In the genomic region with DNA sequence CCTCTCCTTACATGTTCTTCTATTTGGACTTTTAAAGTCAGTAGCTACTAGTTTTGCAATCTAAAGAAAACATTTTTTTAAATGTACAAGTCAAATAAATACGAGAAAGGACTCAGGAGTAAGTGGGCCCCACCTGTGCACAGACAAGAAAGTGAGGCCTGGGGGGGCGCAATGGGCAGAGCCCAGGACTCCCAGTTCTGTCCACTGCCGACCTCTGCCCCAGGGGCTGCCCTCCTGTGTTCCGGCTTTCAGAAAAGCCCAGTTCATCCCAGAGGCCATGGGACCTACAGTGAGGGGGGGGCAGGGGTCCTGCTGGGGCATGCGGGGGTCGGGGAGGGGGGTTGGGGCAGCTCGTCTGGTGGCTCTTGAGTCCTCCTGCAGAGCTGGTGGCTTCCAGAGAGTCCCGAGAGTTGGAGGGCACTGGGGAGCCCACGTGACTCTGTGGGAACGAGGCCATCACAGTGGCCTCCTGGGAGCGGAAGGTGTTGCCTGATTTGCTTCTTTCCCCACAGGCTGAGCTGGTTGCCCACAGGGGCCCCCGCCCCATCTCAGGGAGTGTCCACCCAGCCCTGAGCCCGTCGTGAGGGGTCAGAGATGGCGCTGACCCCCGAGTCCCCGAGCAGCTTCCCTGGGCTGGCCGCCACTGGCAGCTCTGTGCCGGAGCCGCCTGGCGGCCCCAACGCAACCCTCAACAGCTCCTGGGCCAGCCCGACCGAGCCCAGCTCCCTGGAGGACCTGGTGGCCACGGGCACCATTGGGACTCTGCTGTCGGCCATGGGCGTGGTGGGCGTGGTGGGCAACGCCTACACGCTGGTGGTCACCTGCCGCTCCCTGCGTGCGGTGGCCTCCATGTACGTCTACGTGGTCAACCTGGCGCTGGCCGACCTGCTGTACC, we compare ENCODE assay signal across 1 cellular context.
TF ChIP-seq lines count a peak whose summit lies in the region.

No MANE protein-coding gene starts in this region.

TF ChIP-seq in HepG2, 621 proteins besides CTCF, POLR2A, EP300 and RAD21:
- TF ChIP-seq ZNF10 (CRISPR knock-in tag; IDR thresholded peaks at IDR 0.05; ENCODE audit: borderline replicate concordance, low read depth) (no peak), ZNF768 (CRISPR knock-in tag; IDR thresholded peaks at IDR 0.05) (0 out of 2 replicates have a peak, but pooled peaks have one; percentile 38), ZNF674 (CRISPR knock-in tag; IDR thresholded peaks at IDR 0.05; ENCODE audit: low read depth) (no peak), RFX1 (IDR thresholded peaks at IDR 0.05) (no peak), GABPB1 (CRISPR knock-in tag; IDR thresholded peaks at IDR 0.05) (peak; percentile 18; the same call in 1 of the 2 replicates), HNRNPLL (IDR thresholded peaks at IDR 0.05; ENCODE audit: low read depth, low read length, poor library complexity, severe bottlenecking) (peak; percentile 11), ZNF724P (CRISPR knock-in tag; IDR thresholded peaks at IDR 0.05; ENCODE audit: borderline replicate concordance) (0 out of 2 replicates have a peak, but pooled peaks have one; percentile 35), ZBTB38 (CRISPR knock-in tag; IDR thresholded peaks at IDR 0.05) (peak; percentile 75; the same call in 1 of the 2 replicates), ZNF451 (CRISPR knock-in tag; IDR thresholded peaks at IDR 0.05) (0 out of 2 replicates have a peak, but pooled peaks have one; percentile 27), CHD2 (IDR thresholded peaks at IDR 0.05; ENCODE audit: low read depth, low read length) (no peak), HNRNPL (IDR thresholded peaks at IDR 0.05; ENCODE audit: low read depth, low read length) (peak; percentile 91), ZBTB7B (CRISPR knock-in tag; IDR thresholded peaks at IDR 0.05) (0 out of 2 replicates have a peak, but pooled peaks have one; percentile 13)
- TF ChIP-seq, protein P1, sequence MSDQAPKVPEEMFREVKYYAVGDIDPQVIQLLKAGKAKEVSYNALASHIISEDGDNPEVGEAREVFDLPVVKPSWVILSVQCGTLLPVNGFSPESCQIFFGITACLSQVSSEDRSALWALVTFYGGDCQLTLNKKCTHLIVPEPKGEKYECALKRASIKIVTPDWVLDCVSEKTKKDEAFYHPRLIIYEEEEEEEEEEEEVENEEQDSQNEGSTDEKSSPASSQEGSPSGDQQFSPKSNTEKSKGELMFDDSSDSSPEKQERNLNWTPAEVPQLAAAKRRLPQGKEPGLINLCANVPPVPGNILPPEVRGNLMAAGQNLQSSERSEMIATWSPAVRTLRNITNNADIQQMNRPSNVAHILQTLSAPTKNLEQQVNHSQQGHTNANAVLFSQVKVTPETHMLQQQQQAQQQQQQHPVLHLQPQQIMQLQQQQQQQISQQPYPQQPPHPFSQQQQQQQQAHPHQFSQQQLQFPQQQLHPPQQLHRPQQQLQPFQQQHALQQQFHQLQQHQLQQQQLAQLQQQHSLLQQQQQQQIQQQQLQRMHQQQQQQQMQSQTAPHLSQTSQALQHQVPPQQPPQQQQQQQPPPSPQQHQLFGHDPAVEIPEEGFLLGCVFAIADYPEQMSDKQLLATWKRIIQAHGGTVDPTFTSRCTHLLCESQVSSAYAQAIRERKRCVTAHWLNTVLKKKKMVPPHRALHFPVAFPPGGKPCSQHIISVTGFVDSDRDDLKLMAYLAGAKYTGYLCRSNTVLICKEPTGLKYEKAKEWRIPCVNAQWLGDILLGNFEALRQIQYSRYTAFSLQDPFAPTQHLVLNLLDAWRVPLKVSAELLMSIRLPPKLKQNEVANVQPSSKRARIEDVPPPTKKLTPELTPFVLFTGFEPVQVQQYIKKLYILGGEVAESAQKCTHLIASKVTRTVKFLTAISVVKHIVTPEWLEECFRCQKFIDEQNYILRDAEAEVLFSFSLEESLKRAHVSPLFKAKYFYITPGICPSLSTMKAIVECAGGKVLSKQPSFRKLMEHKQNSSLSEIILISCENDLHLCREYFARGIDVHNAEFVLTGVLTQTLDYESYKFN (CRISPR knock-in tag; conservative IDR thresholded peaks at IDR 0.05) = no peak
- TF ChIP-seq, protein P2, sequence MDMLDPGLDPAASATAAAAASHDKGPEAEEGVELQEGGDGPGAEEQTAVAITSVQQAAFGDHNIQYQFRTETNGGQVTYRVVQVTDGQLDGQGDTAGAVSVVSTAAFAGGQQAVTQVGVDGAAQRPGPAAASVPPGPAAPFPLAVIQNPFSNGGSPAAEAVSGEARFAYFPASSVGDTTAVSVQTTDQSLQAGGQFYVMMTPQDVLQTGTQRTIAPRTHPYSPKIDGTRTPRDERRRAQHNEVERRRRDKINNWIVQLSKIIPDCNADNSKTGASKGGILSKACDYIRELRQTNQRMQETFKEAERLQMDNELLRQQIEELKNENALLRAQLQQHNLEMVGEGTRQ (IDR thresholded peaks at IDR 0.05; ENCODE audit: low read depth, low read length) = peak; percentile 59
- TF ChIP-seq, protein P2 (CRISPR knock-in tag; IDR thresholded peaks at IDR 0.05; ENCODE audit: borderline replicate concordance) = no peak
- TF ChIP-seq, protein P3, sequence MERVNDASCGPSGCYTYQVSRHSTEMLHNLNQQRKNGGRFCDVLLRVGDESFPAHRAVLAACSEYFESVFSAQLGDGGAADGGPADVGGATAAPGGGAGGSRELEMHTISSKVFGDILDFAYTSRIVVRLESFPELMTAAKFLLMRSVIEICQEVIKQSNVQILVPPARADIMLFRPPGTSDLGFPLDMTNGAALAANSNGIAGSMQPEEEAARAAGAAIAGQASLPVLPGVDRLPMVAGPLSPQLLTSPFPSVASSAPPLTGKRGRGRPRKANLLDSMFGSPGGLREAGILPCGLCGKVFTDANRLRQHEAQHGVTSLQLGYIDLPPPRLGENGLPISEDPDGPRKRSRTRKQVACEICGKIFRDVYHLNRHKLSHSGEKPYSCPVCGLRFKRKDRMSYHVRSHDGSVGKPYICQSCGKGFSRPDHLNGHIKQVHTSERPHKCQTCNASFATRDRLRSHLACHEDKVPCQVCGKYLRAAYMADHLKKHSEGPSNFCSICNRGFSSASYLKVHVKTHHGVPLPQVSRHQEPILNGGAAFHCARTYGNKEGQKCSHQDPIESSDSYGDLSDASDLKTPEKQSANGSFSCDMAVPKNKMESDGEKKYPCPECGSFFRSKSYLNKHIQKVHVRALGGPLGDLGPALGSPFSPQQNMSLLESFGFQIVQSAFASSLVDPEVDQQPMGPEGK (CRISPR knock-in tag; IDR thresholded peaks at IDR 0.05) = peak; percentile 48; the same call in 1 of the 2 replicates
- TF ChIP-seq, protein P4, sequence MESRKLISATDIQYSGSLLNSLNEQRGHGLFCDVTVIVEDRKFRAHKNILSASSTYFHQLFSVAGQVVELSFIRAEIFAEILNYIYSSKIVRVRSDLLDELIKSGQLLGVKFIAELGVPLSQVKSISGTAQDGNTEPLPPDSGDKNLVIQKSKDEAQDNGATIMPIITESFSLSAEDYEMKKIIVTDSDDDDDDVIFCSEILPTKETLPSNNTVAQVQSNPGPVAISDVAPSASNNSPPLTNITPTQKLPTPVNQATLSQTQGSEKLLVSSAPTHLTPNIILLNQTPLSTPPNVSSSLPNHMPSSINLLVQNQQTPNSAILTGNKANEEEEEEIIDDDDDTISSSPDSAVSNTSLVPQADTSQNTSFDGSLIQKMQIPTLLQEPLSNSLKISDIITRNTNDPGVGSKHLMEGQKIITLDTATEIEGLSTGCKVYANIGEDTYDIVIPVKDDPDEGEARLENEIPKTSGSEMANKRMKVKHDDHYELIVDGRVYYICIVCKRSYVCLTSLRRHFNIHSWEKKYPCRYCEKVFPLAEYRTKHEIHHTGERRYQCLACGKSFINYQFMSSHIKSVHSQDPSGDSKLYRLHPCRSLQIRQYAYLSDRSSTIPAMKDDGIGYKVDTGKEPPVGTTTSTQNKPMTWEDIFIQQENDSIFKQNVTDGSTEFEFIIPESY (CRISPR knock-in tag; IDR thresholded peaks at IDR 0.05) = peak; percentile 75
- TF ChIP-seq, protein P5, sequence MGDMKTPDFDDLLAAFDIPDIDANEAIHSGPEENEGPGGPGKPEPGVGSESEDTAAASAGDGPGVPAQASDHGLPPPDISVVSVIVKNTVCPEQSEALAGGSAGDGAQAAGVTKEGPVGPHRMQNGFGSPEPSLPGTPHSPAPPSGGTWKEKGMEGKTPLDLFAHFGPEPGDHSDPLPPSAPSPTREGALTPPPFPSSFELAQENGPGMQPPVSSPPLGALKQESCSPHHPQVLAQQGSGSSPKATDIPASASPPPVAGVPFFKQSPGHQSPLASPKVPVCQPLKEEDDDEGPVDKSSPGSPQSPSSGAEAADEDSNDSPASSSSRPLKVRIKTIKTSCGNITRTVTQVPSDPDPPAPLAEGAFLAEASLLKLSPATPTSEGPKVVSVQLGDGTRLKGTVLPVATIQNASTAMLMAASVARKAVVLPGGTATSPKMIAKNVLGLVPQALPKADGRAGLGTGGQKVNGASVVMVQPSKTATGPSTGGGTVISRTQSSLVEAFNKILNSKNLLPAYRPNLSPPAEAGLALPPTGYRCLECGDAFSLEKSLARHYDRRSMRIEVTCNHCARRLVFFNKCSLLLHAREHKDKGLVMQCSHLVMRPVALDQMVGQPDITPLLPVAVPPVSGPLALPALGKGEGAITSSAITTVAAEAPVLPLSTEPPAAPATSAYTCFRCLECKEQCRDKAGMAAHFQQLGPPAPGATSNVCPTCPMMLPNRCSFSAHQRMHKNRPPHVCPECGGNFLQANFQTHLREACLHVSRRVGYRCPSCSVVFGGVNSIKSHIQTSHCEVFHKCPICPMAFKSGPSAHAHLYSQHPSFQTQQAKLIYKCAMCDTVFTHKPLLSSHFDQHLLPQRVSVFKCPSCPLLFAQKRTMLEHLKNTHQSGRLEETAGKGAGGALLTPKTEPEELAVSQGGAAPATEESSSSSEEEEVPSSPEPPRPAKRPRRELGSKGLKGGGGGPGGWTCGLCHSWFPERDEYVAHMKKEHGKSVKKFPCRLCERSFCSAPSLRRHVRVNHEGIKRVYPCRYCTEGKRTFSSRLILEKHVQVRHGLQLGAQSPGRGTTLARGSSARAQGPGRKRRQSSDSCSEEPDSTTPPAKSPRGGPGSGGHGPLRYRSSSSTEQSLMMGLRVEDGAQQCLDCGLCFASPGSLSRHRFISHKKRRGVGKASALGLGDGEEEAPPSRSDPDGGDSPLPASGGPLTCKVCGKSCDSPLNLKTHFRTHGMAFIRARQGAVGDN (CRISPR knock-in tag; IDR thresholded peaks at IDR 0.05) = peak; percentile 55
